ENCODE assay signal across 8 cellular contexts in genomic region chr9:124259273-124260078, GRCh38. TPM values are rescaled to one million over a fixed set of nuclear protein-coding genes. Genes with fewer than 3 reads are reported as not detected.
A peak's percentile ranks its signal among the peaks of the same experiment; 100 is the strongest.
DNase-seq lines count a peak whose midpoint lies in the region; TF ChIP-seq lines count a peak whose summit lies in the region.

No MANE protein-coding gene starts in this region.

- peak overlapping the region; percentile 97 to 99 (median 99) for H3K4me3 Mint-ChIP-seq in immature natural killer cell

- no peaks in the 10 kb centered on the region for H3K9me2 ChIP-seq in Karpas-422 (replicated peaks; ENCODE audit: insufficient read depth, low read length)

- no peaks in the 10 kb centered on the region for H3K9me3 Mint-ChIP-seq in immature natural killer cell

- peak overlapping the region; percentile 77 to 96 (median 88) for H3K27ac Mint-ChIP-seq in immature natural killer cell

- peaks cover 75% of the 10 kb centered on the region for H3K4me1 ChIP-seq in Karpas-422 (ENCODE audit: low read length)
- H3K4me1 ChIP-seq in ascending aorta: peaks cover 33 to 54% of the 10 kb centered on the region in 2 donors

- peaks cover 56% of the 10 kb centered on the region for H3K79me2 ChIP-seq in Karpas-422 (ENCODE audit: low read length)

- no peaks in the 10 kb centered on the region for H3K9me3 ChIP-seq in Karpas-422 (ENCODE audit: low read length)
- no peaks in the 10 kb centered on the region for H3K9me3 ChIP-seq in ascending aorta

- H3K4me1 Mint-ChIP-seq in immature natural killer cell: peaks cover 59 to 69% of the 10 kb centered on the region in 2 donors

- in situ Hi-C loops in G401 (cut with HindIII; ENCODE audit: low sequenced_read_pairs): no loop called here

- H3K27me3 Mint-ChIP-seq in immature natural killer cell (ENCODE audit: low read depth in 3 of 3): peaks cover 3 to 10% (median 4%) of the 10 kb centered on the region in 3 donors

- peaks cover 15% of the 10 kb centered on the region for H3K36me3 ChIP-seq in Karpas-422 (ENCODE audit: insufficient read depth, low read length)
- H3K36me3 ChIP-seq in ascending aorta: no peaks in the 10 kb centered on the region

- peak; percentile 81 for DNase-seq in DMS 273 (lab: John Stamatoyannopoulos, UW; ENCODE audit: unreplicated experiment)
- peak; percentile 78 for DNase-seq in Karpas-422
- DNase-seq in ascending aorta (ENCODE audit: low spot score in 2 of 2): peak in 1 of 2 donors; percentile 92
- no peak for DNase-seq in immature natural killer cell
- no peak for DNase-seq in DMS79 treated with DMSO at 0.1 percent for 48 hours (lab: John Stamatoyannopoulos, UW)
- no peak for DNase-seq in putamen (ENCODE audit: low spot score)
- no peak for DNase-seq in G401 (ENCODE audit: low spot score)

- H3K27ac ChIP-seq in Karpas-422 (ENCODE audit: low read length) (peak overlapping the region; percentile 99), ascending aorta (peak overlapping the region; percentile 90 to 96), skin epidermis (peak overlapping the region; percentile 44 to 96 (median 89))

- intact Hi-C loops in ascending aorta (cut with DNase I): loop anchor here (2.0 kb wide), 2 partner anchors 25 to 61 kb away; no protein-coding TSS in a partner anchor

- H3K4me2 ChIP-seq in Karpas-422 (ENCODE audit: low read depth, low read length, poor library complexity, severe bottlenecking): peak overlapping the region; percentile 99

- peak overlapping the region; percentile 96 for H3K4me3 ChIP-seq in Karpas-422 (ENCODE audit: low read length)
- peak overlapping the region; percentile 77 to 87 for H3K4me3 ChIP-seq in ascending aorta
- H3K4me3 ChIP-seq in skin epidermis: peak overlapping the region; percentile 43 to 77 (median 64)

- H3K9ac ChIP-seq in Karpas-422 (ENCODE audit: low read length): peak overlapping the region; percentile 99

- TF ChIP-seq CTCF in ascending aorta (IDR thresholded peaks at IDR 0.05): no peak

- H2AFZ ChIP-seq in Karpas-422 (ENCODE audit: low read length): no peak overlapping the region

- no peaks in the 10 kb centered on the region for H3K36me3 Mint-ChIP-seq in immature natural killer cell

- no peaks in the 10 kb centered on the region for H3K27me3 ChIP-seq in Karpas-422 (ENCODE audit: low read length)
- H3K27me3 ChIP-seq in ascending aorta: no peaks in the 10 kb centered on the region

- H4K20me1 ChIP-seq in Karpas-422 (ENCODE audit: insufficient read depth, low read depth, low read length): no peaks in the 10 kb centered on the region

RNA-seq across cellular contexts. Expression of gene NEK6, which starts 1.7 kb away (rescaled TPM):
- total RNA-seq in Karpas-422 (2014; rRNA removed; shearing (Covaris generic); ENCODE audit: low replicate concordance): 77.9 and 93.3 TPM in 2 replicates
- total RNA-seq in ascending aorta: 6.7 TPM
- polyA plus RNA-seq in immature natural killer cell: 10 to 100 TPM in 2 of 3 donors, 1 to 10 TPM in 1; 8.8 to 18.0 (median 13.8) TPM
- 26.6 and 41.2 TPM in 2 replicates for total RNA-seq in G401 (2014; rRNA removed; shearing (Covaris generic))

Comparison
In these comparisons a context has a peak if more than half of its experiments do, and no peak if none do; other contexts are left out.
1. DNase-seq: peak in DMS 273 (single experiment) and Karpas-422 (single experiment); none in immature natural killer cell (0 of 3), DMS79 treated with DMSO at 0.1 percent for 48 hours (single experiment), putamen (single experiment) and G401 (single experiment).
2. Peak in every context shown above with its lines, with median percentiles within 50 percentile points of each other: H3K27ac ChIP-seq and H3K4me3 ChIP-seq.